1 cellular context compared by ENCODE assay signal in the genomic region with DNA sequence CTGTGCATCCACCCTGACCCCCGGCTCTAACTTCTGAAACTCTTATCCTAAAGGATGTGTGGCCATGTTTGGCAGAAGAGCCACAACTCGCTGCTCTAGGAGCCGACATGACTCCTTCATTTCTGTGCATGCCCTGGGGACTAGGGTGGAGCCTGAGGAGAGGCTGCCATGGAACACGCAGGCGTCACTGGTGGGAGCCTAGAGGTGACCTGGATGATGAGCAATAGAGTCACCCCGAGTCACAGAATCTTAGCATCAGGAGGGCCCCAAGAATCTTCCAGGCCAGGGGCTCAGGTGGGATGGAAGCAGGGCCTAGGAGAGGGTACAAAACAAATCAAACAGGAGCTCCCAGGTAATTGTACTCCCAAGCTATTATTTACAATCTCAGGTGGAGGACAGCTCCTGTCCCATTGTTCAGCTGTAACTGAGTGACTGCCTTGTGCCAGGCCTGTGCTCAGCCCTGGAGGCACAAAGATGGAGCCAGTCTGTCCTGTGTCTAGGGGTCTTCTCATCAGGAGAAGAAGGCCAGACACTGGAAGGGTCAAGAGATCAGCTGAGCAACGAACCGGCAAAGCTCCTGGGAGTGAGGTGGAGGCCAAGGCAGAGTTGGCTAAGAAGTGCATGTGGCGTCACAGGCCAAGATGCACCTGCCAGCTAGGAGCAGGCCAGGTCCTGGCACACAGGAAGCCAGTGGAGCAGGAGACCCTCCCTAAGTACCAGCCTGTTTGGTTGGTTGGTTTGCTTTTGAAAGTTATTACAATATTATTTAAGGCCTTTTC.
TF ChIP-seq lines count a peak whose summit lies in the region.

No MANE protein-coding gene starts in this region.

TF ChIP-seq in endothelial cell of umbilical vein, 7 proteins besides CTCF, POLR2A, EP300 and RAD21 (continued from another document):
- TF ChIP-seq EZH2 (IDR thresholded peaks at IDR 0.05; ENCODE audit: borderline replicate concordance, low read depth, low read length, severe bottlenecking): no peak
- no peak for TF ChIP-seq FOS (IDR thresholded peaks at IDR 0.05; ENCODE audit: borderline replicate concordance, insufficient read depth, low read length)
- TF ChIP-seq GATA2 (IDR thresholded peaks at IDR 0.05; ENCODE audit: insufficient read depth, insufficient read length, low read depth, low read length): no peak
- no peak for TF ChIP-seq POLR2AphosphoS5 (IDR thresholded peaks at IDR 0.05; ENCODE audit: insufficient read depth, low read depth, low read length)
- TF ChIP-seq JUN (IDR thresholded peaks at IDR 0.05; ENCODE audit: borderline replicate concordance, insufficient read depth, insufficient read length, low read depth): no peak
